Comparison of ENCODE assay signal across 8 cellular contexts in the genomic region with DNA sequence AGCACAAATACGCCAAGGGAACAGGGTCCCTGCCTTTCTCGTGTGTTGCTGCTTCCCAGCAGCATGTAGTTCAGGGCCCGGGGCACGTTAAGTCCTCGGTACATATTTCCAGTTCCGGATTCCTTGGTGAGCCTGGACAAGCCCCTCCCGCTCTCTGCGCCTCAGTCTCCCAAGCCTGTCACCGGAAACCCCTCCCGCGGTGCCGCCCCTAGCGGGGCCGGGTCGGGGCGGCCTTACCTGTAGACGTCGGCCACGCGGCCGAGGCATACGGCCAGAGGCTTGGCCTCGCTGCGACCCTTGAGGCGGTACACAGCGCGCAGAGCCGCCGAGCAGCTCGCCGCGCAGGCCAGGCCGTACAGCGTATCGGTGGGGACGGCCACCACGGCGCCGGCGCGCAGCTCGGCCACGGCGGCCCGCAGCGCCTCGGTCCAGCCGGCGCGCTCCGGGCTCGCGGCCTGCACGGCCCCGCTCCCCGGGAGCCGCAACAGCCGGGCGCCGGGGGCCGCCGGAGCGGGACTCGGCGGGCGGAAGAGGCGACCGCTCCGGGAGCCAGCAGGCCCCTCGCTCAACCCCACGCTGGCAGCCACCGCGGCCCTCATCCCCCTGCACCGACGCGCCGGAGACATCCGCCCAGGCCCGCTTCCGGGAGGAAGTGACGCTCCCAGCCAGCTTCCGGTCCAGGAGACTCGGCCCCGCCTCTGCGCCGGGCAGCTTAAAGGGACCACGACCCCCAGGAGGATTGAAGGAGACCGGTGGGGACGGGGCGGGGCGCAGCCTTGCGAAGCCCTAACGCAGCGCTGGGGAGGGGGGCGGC. TPM values are rescaled to one million over a fixed set of nuclear protein-coding genes. Genes with fewer than 3 reads are reported as not detected.
A peak's percentile ranks its signal among the peaks of the same experiment; 100 is the strongest.
DNase-seq lines count a peak whose midpoint lies in the region; ATAC-seq and TF ChIP-seq lines count a peak whose summit lies in the region.

A gene (plus strand): TSS at position 236 of the 814 bp plus-strand sequence. CDS start 615 bp downstream, outside the sequence.
A gene with protein sequence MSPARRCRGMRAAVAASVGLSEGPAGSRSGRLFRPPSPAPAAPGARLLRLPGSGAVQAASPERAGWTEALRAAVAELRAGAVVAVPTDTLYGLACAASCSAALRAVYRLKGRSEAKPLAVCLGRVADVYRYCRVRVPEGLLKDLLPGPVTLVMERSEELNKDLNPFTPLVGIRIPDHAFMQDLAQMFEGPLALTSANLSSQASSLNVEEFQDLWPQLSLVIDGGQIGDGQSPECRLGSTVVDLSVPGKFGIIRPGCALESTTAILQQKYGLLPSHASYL (minus strand): TSS at position 654 of the 814 bp plus-strand sequence. CDS start 28 bp downstream, at position 626.

- TF ChIP-seq CTCF in GM13976 (IDR thresholded peaks at IDR 0.05; ENCODE audit: borderline replicate concordance, control extremely low read depth, extremely low read depth, insufficient read depth, missing control alignments) (no peak), prostate gland (IDR thresholded peaks at IDR 0.05) (no peak)

- peak; percentile 50 for TF ChIP-seq POLR2A in prostate gland (IDR thresholded peaks at IDR 0.05)

- DNase-seq in GM13976 (ENCODE audit: low spot score) (peak; percentile 99), NCI-H1694 treated with DMSO at 0.1 percent for 48 hours (lab: John Stamatoyannopoulos, UW) (peak; percentile 82), T-helper 2 cell (peak; percentile 81 to 95 (median 88)), left ventricle myocardium superior (peak; percentile 97), prostate gland (ENCODE audit: low spot score) (peak; percentile 91), ureter (ENCODE audit: low spot score) (peak; percentile 95)

- H3K4me1 ChIP-seq in prostate gland (replicated peaks), result peaks cover 14% of the 10 kb centered on the region

- no peaks in the 10 kb centered on the region for H3K9me3 ChIP-seq in prostate gland

- intact Hi-C loops in left ventricle myocardium superior (cut with micrococcal nuclease) (no loop called here), prostate gland (cut with DNase I) (loop anchor here (2.0 to 10.0 kb wide), 4 partner anchors 51 to 253 kb away; a partner anchor contains a TSS)

- peak within 1 kb of the TSS; percentile 79 to 90 for H3K4me3 ChIP-seq in prostate gland

- ATAC-seq in HG02870 (IDR thresholded peaks at IDR 0.05; ENCODE audit: unreplicated experiment), result peak; percentile 87
- peak; percentile 96 for ATAC-seq in left ventricle myocardium superior

- H3K27me3 ChIP-seq in prostate gland (replicated peaks; ENCODE audit: insufficient read depth), result no peaks in the 10 kb centered on the region

- H3K36me3 ChIP-seq in prostate gland, result peaks cover 0 to 18% of the 10 kb centered on the region in 2 donors

- under 1% methylated on average over 52 of the region's 95 CpGs for WGBS in prostate gland

- in situ Hi-C loops in GM13976 (cut with MboI; ENCODE audit: low sequenced_read_pairs, unreplicated experiment), result no loop called here

- H3K27ac ChIP-seq in angular gyrus (ENCODE audit: low read depth, low read length), result peak within 1 kb of the TSS; percentile 94
- peak within 1 kb of the TSS; percentile 94 to 98 for H3K27ac ChIP-seq in prostate gland

RNA-seq across cellular contexts. Expression of the first gene that starts in this region (rescaled TPM):
- total RNA-seq in left ventricle myocardium superior (45.6 TPM), prostate gland (100 to 1,000 TPM; 141 to 170 TPM), ureter (39.3 TPM)

RNA-seq across cellular contexts. Expression of the second gene that starts in this region (rescaled TPM):
- total RNA-seq in left ventricle myocardium superior (4.0 TPM), prostate gland (10 to 100 TPM; 23.7 to 33.5 TPM), ureter (12.2 TPM)

Comparison
In these comparisons a context has a peak if more than half of its experiments do, and no peak if none do; other contexts are left out.
1. Peak in every context shown above with its lines: DNase-seq, ATAC-seq, H3K4me3 ChIP-seq and H3K27ac ChIP-seq.